In the genomic region with DNA sequence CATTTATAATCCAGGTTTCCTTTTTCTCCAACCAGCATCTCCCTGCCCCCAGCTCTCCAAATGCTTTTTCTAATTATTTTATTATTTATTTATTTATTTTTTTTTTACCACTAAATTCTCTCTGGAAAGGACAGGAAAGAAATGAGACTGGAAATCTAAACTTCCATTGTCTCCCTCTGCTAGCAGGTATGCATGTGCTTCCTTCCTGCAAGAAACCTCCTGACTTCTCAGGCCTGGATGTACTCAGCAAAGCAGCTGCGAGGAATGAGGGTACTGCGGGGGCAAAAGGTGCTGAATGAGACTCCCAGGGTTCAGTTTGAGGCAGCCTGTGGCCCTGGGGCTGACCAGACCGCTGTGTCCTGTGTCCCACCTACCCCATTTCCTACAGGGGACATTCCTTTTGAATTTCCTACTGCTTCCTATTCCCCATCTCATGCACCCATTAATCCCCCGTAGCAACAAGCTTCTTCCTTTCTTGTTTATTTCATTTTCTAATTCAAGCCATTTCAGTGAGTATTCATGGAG, we compare ENCODE assay signal across 1 cellular context.
TF ChIP-seq lines count a peak whose summit lies in the region.

No MANE protein-coding gene starts in this region.

TF ChIP-seq in IMR-90, 13 proteins besides CTCF, POLR2A, EP300 and RAD21:
- TF ChIP-seq SMC3 (IDR thresholded peaks at IDR 0.05; ENCODE audit: low read depth, low read length) = no peak
